ENCODE assay signal across 1 cellular context in the genomic region with DNA sequence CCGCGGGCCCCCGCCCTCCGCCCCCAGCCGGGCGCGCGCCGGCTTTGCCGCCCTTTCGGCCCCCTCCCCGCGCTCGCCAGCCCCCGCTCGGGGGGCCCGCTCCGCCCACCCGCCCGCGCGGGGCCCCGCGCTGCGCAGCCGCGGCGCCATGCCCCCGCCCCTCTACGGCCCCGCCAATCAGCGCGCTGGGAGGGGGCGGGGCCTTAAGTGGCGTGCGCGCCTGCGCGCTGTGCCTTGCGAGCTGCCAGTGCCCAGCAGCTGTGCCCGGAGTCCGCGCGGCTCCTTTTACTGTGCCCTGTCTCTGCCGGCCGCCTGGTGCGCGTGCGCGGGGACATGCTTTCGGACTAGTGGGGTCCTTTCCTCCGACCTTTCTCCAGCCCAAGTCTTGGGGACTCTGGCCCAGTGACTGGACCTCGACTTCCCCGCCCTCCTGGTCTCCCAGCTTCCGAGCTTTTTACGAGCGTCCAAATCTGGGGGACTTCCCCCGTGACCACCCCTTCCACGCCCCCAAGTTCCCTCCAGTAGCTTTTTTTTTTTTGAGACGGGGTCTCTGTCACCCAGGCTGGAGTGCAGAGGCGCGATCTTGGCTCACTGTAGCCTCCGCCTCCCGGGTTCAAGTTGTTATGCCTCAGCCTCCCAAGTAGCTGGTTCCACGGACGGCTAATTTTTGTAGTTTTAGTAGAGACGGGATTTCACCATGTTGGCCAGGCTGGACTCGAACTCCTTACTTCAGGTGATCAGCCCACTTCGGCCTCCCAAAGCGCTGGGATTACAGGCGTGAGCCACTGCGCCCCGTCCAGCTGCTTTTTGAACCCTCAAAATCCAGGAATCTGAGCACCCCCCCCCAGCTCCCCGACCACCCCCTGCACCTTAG.
TF ChIP-seq lines count a peak whose summit lies in the region.

A gene with protein sequence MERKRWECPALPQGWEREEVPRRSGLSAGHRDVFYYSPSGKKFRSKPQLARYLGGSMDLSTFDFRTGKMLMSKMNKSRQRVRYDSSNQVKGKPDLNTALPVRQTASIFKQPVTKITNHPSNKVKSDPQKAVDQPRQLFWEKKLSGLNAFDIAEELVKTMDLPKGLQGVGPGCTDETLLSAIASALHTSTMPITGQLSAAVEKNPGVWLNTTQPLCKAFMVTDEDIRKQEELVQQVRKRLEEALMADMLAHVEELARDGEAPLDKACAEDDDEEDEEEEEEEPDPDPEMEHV (minus strand): TSS at position 111 of the 874 bp plus-strand sequence. CDS start 234 bp downstream, outside the sequence.

TF ChIP-seq in GM23338, 12 proteins besides CTCF, POLR2A, EP300 and RAD21 (continued from another document):
- TF ChIP-seq, protein P1, sequence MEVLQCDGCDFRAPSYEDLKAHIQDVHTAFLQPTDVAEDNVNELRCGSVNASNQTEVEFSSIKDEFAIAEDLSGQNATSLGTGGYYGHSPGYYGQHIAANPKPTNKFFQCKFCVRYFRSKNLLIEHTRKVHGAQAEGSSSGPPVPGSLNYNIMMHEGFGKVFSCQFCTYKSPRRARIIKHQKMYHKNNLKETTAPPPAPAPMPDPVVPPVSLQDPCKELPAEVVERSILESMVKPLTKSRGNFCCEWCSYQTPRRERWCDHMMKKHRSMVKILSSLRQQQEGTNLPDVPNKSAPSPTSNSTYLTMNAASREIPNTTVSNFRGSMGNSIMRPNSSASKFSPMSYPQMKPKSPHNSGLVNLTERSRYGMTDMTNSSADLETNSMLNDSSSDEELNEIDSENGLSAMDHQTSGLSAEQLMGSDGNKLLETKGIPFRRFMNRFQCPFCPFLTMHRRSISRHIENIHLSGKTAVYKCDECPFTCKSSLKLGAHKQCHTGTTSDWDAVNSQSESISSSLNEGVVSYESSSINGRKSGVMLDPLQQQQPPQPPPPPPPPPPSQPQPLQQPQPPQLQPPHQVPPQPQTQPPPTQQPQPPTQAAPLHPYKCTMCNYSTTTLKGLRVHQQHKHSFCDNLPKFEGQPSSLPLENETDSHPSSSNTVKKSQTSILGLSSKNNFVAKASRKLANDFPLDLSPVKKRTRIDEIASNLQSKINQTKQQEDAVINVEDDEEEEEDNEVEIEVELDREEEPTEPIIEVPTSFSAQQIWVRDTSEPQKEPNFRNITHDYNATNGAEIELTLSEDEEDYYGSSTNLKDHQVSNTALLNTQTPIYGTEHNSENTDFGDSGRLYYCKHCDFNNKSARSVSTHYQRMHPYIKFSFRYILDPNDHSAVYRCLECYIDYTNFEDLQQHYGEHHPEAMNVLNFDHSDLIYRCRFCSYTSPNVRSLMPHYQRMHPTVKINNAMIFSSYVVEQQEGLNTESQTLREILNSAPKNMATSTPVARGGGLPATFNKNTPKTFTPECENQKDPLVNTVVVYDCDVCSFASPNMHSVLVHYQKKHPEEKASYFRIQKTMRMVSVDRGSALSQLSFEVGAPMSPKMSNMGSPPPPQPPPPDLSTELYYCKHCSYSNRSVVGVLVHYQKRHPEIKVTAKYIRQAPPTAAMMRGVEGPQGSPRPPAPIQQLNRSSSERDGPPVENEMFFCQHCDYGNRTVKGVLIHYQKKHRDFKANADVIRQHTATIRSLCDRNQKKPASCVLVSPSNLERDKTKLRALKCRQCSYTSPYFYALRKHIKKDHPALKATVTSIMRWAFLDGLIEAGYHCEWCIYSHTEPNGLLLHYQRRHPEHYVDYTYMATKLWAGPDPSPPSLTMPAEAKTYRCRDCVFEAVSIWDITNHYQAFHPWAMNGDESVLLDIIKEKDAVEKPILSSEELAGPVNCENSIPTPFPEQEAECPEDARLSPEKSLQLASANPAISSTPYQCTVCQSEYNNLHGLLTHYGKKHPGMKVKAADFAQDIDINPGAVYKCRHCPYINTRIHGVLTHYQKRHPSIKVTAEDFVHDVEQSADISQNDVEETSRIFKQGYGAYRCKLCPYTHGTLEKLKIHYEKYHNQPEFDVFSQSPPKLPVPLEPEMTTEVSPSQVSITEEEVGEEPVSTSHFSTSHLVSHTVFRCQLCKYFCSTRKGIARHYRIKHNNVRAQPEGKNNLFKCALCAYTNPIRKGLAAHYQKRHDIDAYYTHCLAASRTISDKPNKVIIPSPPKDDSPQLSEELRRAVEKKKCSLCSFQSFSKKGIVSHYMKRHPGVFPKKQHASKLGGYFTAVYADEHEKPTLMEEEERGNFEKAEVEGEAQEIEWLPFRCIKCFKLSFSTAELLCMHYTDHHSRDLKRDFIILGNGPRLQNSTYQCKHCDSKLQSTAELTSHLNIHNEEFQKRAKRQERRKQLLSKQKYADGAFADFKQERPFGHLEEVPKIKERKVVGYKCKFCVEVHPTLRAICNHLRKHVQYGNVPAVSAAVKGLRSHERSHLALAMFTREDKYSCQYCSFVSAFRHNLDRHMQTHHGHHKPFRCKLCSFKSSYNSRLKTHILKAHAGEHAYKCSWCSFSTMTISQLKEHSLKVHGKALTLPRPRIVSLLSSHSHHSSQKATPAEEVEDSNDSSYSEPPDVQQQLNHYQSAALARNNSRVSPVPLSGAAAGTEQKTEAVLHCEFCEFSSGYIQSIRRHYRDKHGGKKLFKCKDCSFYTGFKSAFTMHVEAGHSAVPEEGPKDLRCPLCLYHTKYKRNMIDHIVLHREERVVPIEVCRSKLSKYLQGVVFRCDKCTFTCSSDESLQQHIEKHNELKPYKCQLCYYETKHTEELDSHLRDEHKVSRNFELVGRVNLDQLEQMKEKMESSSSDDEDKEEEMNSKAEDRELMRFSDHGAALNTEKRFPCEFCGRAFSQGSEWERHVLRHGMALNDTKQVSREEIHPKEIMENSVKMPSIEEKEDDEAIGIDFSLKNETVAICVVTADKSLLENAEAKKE (CRISPR knock-in tag; IDR thresholded peaks at IDR 0.05): no peak
- no peak for TF ChIP-seq ZNF114 (CRISPR knock-in tag; IDR thresholded peaks at IDR 0.05)
- no peak for TF ChIP-seq STAT1 (IDR thresholded peaks at IDR 0.05; ENCODE audit: unreplicated experiment)
- no peak for TF ChIP-seq NANOG (IDR thresholded peaks at IDR 0.05; ENCODE audit: borderline replicate concordance)
- TF ChIP-seq, protein P2, sequence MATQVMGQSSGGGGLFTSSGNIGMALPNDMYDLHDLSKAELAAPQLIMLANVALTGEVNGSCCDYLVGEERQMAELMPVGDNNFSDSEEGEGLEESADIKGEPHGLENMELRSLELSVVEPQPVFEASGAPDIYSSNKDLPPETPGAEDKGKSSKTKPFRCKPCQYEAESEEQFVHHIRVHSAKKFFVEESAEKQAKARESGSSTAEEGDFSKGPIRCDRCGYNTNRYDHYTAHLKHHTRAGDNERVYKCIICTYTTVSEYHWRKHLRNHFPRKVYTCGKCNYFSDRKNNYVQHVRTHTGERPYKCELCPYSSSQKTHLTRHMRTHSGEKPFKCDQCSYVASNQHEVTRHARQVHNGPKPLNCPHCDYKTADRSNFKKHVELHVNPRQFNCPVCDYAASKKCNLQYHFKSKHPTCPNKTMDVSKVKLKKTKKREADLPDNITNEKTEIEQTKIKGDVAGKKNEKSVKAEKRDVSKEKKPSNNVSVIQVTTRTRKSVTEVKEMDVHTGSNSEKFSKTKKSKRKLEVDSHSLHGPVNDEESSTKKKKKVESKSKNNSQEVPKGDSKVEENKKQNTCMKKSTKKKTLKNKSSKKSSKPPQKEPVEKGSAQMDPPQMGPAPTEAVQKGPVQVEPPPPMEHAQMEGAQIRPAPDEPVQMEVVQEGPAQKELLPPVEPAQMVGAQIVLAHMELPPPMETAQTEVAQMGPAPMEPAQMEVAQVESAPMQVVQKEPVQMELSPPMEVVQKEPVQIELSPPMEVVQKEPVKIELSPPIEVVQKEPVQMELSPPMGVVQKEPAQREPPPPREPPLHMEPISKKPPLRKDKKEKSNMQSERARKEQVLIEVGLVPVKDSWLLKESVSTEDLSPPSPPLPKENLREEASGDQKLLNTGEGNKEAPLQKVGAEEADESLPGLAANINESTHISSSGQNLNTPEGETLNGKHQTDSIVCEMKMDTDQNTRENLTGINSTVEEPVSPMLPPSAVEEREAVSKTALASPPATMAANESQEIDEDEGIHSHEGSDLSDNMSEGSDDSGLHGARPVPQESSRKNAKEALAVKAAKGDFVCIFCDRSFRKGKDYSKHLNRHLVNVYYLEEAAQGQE (IDR thresholded peaks at IDR 0.05; ENCODE audit: unreplicated experiment): no peak
